Comparison of ENCODE assay signal across 7 cellular contexts in genomic region chr1:243850368-243851128, GRCh38. TPM values are rescaled to one million over a fixed set of nuclear protein-coding genes. Genes with fewer than 3 reads are reported as not detected.
DNase-seq lines count a peak whose midpoint lies in the region; ATAC-seq, FAIRE-seq and TF ChIP-seq lines count a peak whose summit lies in the region.

No MANE protein-coding gene starts in this region.

- H3K36me3 ChIP-seq in WERI-Rb-1, result no peaks in the 10 kb centered on the region

- POLR2A ChIA-PET in MCF 10A (lab: Yijun Ruan, JAX), result interaction anchor here (2.5 to 4.0 kb wide), 2 partner anchors 52 to 197 kb away, joined by 16 to 34 read pairs; no protein-coding TSS in a partner anchor

- peak overlapping the region; percentile 89 for H3K4me3 ChIP-seq in WERI-Rb-1 (ENCODE audit: low read depth, low read length)
- peak overlapping the region; percentile 61 to 75 (median 67) for H3K4me3 ChIP-seq in skin epidermis

- peak overlapping the region; percentile 46 for H3K27ac Mint-ChIP-seq in MCF 10A (ENCODE audit: low read depth, unreplicated experiment)

- no peaks in the 10 kb centered on the region for H3K36me3 Mint-ChIP-seq in MCF 10A (ENCODE audit: insufficient read depth, unreplicated experiment)

- peak; percentile 72 for ATAC-seq in HG02798 (IDR thresholded peaks at IDR 0.05; ENCODE audit: poor library complexity, unreplicated experiment)

- peak overlapping the region; percentile 97 for H3K27ac ChIP-seq in WERI-Rb-1
- H3K27ac ChIP-seq in skin epidermis, result peak overlapping the region; percentile 70 to 99 (median 91)

- intact Hi-C loops in MCF 10A (cut with micrococcal nuclease), result loop anchor here (1.0 to 5.0 kb wide), 5 partner anchors 74 to 508 kb away; no protein-coding TSS in a partner anchor

- no peaks in the 10 kb centered on the region for H3K9me3 Mint-ChIP-seq in MCF 10A (ENCODE audit: unreplicated experiment)

- H3K4me1 Mint-ChIP-seq in MCF 10A (ENCODE audit: insufficient read depth, unreplicated experiment), result peaks cover 20% of the 10 kb centered on the region

- H3K4me3 Mint-ChIP-seq in MCF 10A (ENCODE audit: unreplicated experiment), result peak overlapping the region; percentile 88

- peak; percentile 35 for FAIRE-seq in GM18507 (lab: Jason Lieb, UNC)

- CTCF ChIA-PET in MCF 10A (lab: Yijun Ruan, JAX), result no interaction called here

- TF ChIP-seq CTCF in WERI-Rb-1 (IDR thresholded peaks at IDR 0.05; ENCODE audit: low read depth, low read length) (no peak), MCF 10A (IDR thresholded peaks at IDR 0.05; ENCODE audit: unreplicated experiment) (no peak)

- H3K9me3 ChIP-seq in WERI-Rb-1 (ENCODE audit: severe bottlenecking), result no peaks in the 10 kb centered on the region

- H3K27me3 ChIP-seq in WERI-Rb-1 (ENCODE audit: insufficient read depth, low read depth, severe bottlenecking), result no peaks in the 10 kb centered on the region

- no TSS peak for BruUV-seq in MCF 10A (replicated peaks; lab: Mats Ljungman, UMichigan)

- DNase-seq in GM18507 (ENCODE audit: extremely low spot score, insufficient read length, low read depth), result peak; percentile 43
- DNase-seq in NCI-H1694 treated with DMSO at 0.1 percent for 48 hours (lab: John Stamatoyannopoulos, UW), result peak; percentile 100
- DNase-seq in WERI-Rb-1, result peak; percentile 94
- peak; percentile 93 for DNase-seq in MCF 10A (ENCODE audit: unreplicated experiment)
- DNase-seq in iPS-NIHi11 (ENCODE audit: low spot score), result peak; percentile 85

- peaks cover 64% of the 10 kb centered on the region for H3K27me3 Mint-ChIP-seq in MCF 10A (ENCODE audit: insufficient read depth, unreplicated experiment)

RNA-seq across cellular contexts. Expression of gene AKT3, which starts 0.5 kb away (rescaled TPM):
- 31.9 and 35.0 TPM in 2 replicates for total RNA-seq in MCF 10A (2022)

Comparison
In these comparisons a context has a peak if more than half of its experiments do, and no peak if none do; other contexts are left out.
1. Peak in every context shown above with its lines: DNase-seq, ATAC-seq, H3K4me3 ChIP-seq and H3K27ac ChIP-seq.
2. DNase-seq: peak in every context shown above with its lines; median percentile 100 in NCI-H1694 treated with DMSO at 0.1 percent for 48 hours; 94 in WERI-Rb-1; 93 in MCF 10A; 85 in iPS-NIHi11; 43 in GM18507.